ENCODE assay signal across 16 cellular contexts in the genomic region with DNA sequence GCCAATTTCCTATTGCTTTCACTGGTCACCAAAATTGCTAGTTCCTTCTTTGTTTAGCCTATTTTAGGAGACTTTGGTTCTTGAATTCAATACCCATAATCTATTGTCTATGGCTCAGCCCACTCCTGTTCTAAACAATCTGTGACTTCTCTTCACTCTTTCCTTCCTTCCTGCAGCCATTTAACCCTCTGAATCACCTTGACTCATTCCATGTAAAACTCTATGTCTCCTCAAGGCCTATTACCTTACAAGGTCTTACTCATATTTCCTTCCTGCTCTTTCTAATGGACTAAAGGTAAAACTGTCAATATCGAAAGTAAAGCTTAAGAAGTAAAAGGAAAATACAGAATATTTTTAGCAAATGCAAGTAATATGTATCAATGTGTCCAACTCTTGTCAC.
DNase-seq lines count a peak whose midpoint lies in the region; ATAC-seq, FAIRE-seq and TF ChIP-seq lines count a peak whose summit lies in the region.
"Had no signal": no experiment of that assay in that cellular context is flagged by ENCODE, and none has a peak within 500 bp of the region (broad histone marks: within the 10 kb centered on the region; RNA-seq: fewer than 3 reads in every experiment).

No MANE protein-coding gene starts in this region.

- peak overlapping the region; percentile 86 for H2BK5ac ChIP-seq in mesendoderm (ENCODE audit: low read length)

- DNase-seq in GM18507 (ENCODE audit: extremely low spot score, insufficient read length, low read depth) (no peak), HS-5 (ENCODE audit: low read depth) (peak; percentile 40), astrocyte of the spinal cord (ENCODE audit: low read depth, low spot score) (peak; percentile 56), mesendoderm (no peak), NCI-H2196 (lab: John Stamatoyannopoulos, UW; ENCODE audit: unreplicated experiment) (no peak), UCSD-AML1 (lab: John Stamatoyannopoulos, UW; ENCODE audit: unreplicated experiment) (no peak)
- no peak for DNase-seq in activated CD8-positive, alpha-beta T cell treated with anti-CD3 and anti-CD28 coated beads, Interleukin-2, amount 10 ng/mL, durations not matched to agents 7 days and 5 days
- no peak for DNase-seq in activated T-cell treated with anti-CD3 and anti-CD28 coated beads, Interleukin-2, amount 50 U/mL, for 4 hours
- DNase-seq: activated gamma-delta T cell; AML-193; esophagus squamous epithelium; NCI-H2171 treated with DMSO at 0.1 percent for 48 hours; stimulated activated CD4-positive, alpha-beta T cell treated with anti-CD3 and anti-CD28 coated beads, Interleukin-4, amount 100 ng/mL, for 1 hour; stimulated activated naive CD8-positive, alpha-beta T cell treated with anti-CD3 and anti-CD28 coated beads, Interleukin-15, Interleukin-2, amounts not matched to agents 100 U/mL and 50 U/mL, for 24 hours; T-helper 2 cell had no signal

- no peaks in the 10 kb centered on the region for H3K36me3 ChIP-seq in mesendoderm (ENCODE audit: control insufficient read depth, insufficient read depth, low read length)
- H3K36me3 ChIP-seq: esophagus squamous epithelium had no signal

- WGBS in mesendoderm (ENCODE audit: extremely low coverage, insufficient coverage, low lambda C conversion rate): no CpG with 5 or more reads among the region's 1 CpG

- H3K4ac ChIP-seq in mesendoderm (ENCODE audit: low read depth, low read length): peak overlapping the region; percentile 68

- no peak overlapping the region for H3K27ac Mint-ChIP-seq in activated CD8-positive, alpha-beta T cell treated with anti-CD3 and anti-CD28 coated beads, Interleukin-2, amount 10 ng/mL, durations not matched to agents 7 days and 5 days

- peak; percentile 73 for FAIRE-seq in GM18507 (lab: Jason Lieb, UNC)

- H3K4me3 ChIP-seq in astrocyte of the spinal cord (ENCODE audit: low read depth, low read length) (no peak overlapping the region), mesendoderm (ENCODE audit: low read length) (no peak overlapping the region)
- H3K4me3 ChIP-seq: esophagus squamous epithelium had no signal

- no peaks in the 10 kb centered on the region for H3K4me1 ChIP-seq in mesendoderm (ENCODE audit: control insufficient read depth, low read depth, low read length)

- no peak overlapping the region for H3K4me3 Mint-ChIP-seq in activated CD8-positive, alpha-beta T cell treated with anti-CD3 and anti-CD28 coated beads, Interleukin-2, amount 10 ng/mL, durations not matched to agents 7 days and 5 days
- H3K4me3 Mint-ChIP-seq in activated T-cell treated with anti-CD3 and anti-CD28 coated beads, Interleukin-2, amount 50 U/mL, for 4 hours: no peak overlapping the region

- CTCF ChIA-PET in activated CD8-positive, alpha-beta T cell treated with anti-CD3 and anti-CD28 coated beads, Interleukin-2, amount 10 ng/mL, durations not matched to agents 7 days and 5 days (lab: Charles Lee): no interaction called here

- H3K9ac ChIP-seq in mesendoderm (ENCODE audit: low read length): no peak overlapping the region

- H3K4me2 ChIP-seq in mesendoderm (ENCODE audit: low read length): no peak overlapping the region

- no peak overlapping the region for H3K56ac ChIP-seq in mesendoderm (ENCODE audit: low read length)

- H3K36me3 Mint-ChIP-seq in activated CD8-positive, alpha-beta T cell treated with anti-CD3 and anti-CD28 coated beads, Interleukin-2, amount 10 ng/mL, durations not matched to agents 7 days and 5 days (ENCODE audit: low read depth): no peaks in the 10 kb centered on the region
- no peaks in the 10 kb centered on the region for H3K36me3 Mint-ChIP-seq in activated T-cell treated with anti-CD3 and anti-CD28 coated beads, Interleukin-2, amount 50 U/mL, for 4 hours (ENCODE audit: insufficient read depth)

- no peak overlapping the region for H3K27ac ChIP-seq in mesendoderm (ENCODE audit: low read depth, low read length)
- H3K27ac ChIP-seq: esophagus squamous epithelium, HL-60 had no signal

- POLR2A ChIA-PET in activated CD8-positive, alpha-beta T cell treated with anti-CD3 and anti-CD28 coated beads, Interleukin-2, amount 10 ng/mL, durations not matched to agents 7 days and 5 days (lab: Charles Lee): no interaction called here

- no peak overlapping the region for H2AK5ac ChIP-seq in mesendoderm (ENCODE audit: low read length)

- no peaks in the 10 kb centered on the region for H3K27me3 Mint-ChIP-seq in activated CD8-positive, alpha-beta T cell treated with anti-CD3 and anti-CD28 coated beads, Interleukin-2, amount 10 ng/mL, durations not matched to agents 7 days and 5 days (ENCODE audit: low read depth)
- no peaks in the 10 kb centered on the region for H3K27me3 Mint-ChIP-seq in activated T-cell treated with anti-CD3 and anti-CD28 coated beads, Interleukin-2, amount 50 U/mL, for 4 hours (ENCODE audit: low read depth)

- no peak overlapping the region for H2BK120ac ChIP-seq in mesendoderm (ENCODE audit: low read depth, low read length)

- no peak for ATAC-seq in activated CD8-positive, alpha-beta T cell treated with anti-CD3 and anti-CD28 coated beads, Interleukin-2, amount 10 ng/mL, durations not matched to agents 7 days and 5 days
- ATAC-seq in activated T-cell treated with anti-CD3 and anti-CD28 coated beads, Interleukin-2, amount 50 U/mL, for 4 hours: no peak
- ATAC-seq: stimulated activated naive CD8-positive, alpha-beta T cell treated with anti-CD3 and anti-CD28 coated beads, Interleukin-15, Interleukin-2, amounts not matched to agents 100 U/mL and 50 U/mL, for 24 hours had no signal

- H3K18ac ChIP-seq in mesendoderm (ENCODE audit: low read length): peak overlapping the region; percentile 97

- H3K27me3 ChIP-seq in mesendoderm (ENCODE audit: insufficient read depth, low read length, poor library complexity): no peaks in the 10 kb centered on the region
- H3K27me3 ChIP-seq: esophagus squamous epithelium had no signal

- H4K8ac ChIP-seq in mesendoderm (ENCODE audit: low read depth, low read length): no peak overlapping the region

- no peak for TF ChIP-seq CTCF in astrocyte of the spinal cord (IDR thresholded peaks at IDR 0.05; ENCODE audit: low read depth, low read length)

- H4K5ac ChIP-seq in mesendoderm (ENCODE audit: low read length): no peak overlapping the region

- no peak overlapping the region for H2BK15ac ChIP-seq in mesendoderm (replicated peaks; ENCODE audit: low read depth)

- H3K4me1 Mint-ChIP-seq in activated CD8-positive, alpha-beta T cell treated with anti-CD3 and anti-CD28 coated beads, Interleukin-2, amount 10 ng/mL, durations not matched to agents 7 days and 5 days (ENCODE audit: low read depth): no peaks in the 10 kb centered on the region
- H3K4me1 Mint-ChIP-seq in activated T-cell treated with anti-CD3 and anti-CD28 coated beads, Interleukin-2, amount 50 U/mL, for 4 hours (ENCODE audit: low read depth): no peaks in the 10 kb centered on the region

- H3K23ac ChIP-seq in mesendoderm (ENCODE audit: low read length): no peak overlapping the region

- no peaks in the 10 kb centered on the region for H3K79me1 ChIP-seq in mesendoderm (ENCODE audit: low read length)

- in situ Hi-C loops in astrocyte of the spinal cord (cut with HindIII; ENCODE audit: low sequenced_read_pairs): no loop called here

- no peaks in the 10 kb centered on the region for H3K79me2 ChIP-seq in mesendoderm (ENCODE audit: control insufficient read depth, insufficient read depth, low read length)

- H3K9me3 Mint-ChIP-seq in activated CD8-positive, alpha-beta T cell treated with anti-CD3 and anti-CD28 coated beads, Interleukin-2, amount 10 ng/mL, durations not matched to agents 7 days and 5 days (ENCODE audit: insufficient read depth): no peaks in the 10 kb centered on the region
- no peaks in the 10 kb centered on the region for H3K9me3 Mint-ChIP-seq in activated T-cell treated with anti-CD3 and anti-CD28 coated beads, Interleukin-2, amount 50 U/mL, for 4 hours

Comparison
In these comparisons a context has a peak if more than half of its experiments do, and no peak if none do; other contexts are left out.
1. DNase-seq: peak in HS-5 (single experiment) and astrocyte of the spinal cord (single experiment); none in GM18507 (single experiment), mesendoderm (single experiment), activated CD8-positive, alpha-beta T cell treated with anti-CD3 and anti-CD28 coated beads, Interleukin-2, amount 10 ng/mL, durations not matched to agents 7 days and 5 days (single experiment), NCI-H2196 (single experiment), activated T-cell treated with anti-CD3 and anti-CD28 coated beads, Interleukin-2, amount 50 U/mL, for 4 hours (single experiment) and UCSD-AML1 (single experiment).